15 cellular contexts compared by ENCODE assay signal in genomic region chr10:96672491-96673175, GRCh38. TPM values are rescaled to one million over a fixed set of nuclear protein-coding genes. Genes with fewer than 3 reads are reported as not detected.
A peak's percentile ranks its signal among the peaks of the same experiment; 100 is the strongest.
DNase-seq lines count a peak whose midpoint lies in the region; ATAC-seq and TF ChIP-seq lines count a peak whose summit lies in the region.
"Had no signal": no experiment of that assay in that cellular context is flagged by ENCODE, and none has a peak within 500 bp of the region (broad histone marks: within the 10 kb centered on the region; RNA-seq: fewer than 3 reads in every experiment).

No MANE protein-coding gene starts in this region.

- H3K27me3 ChIP-seq in uterus, result no peaks in the 10 kb centered on the region
- H3K27me3 ChIP-seq: tibial nerve had no signal

- ATAC-seq in activated T-cell treated with anti-CD3 and anti-CD28 coated beads, Interleukin-2, amount 50 U/mL, for 72 hours (replicated peaks in 1 of 2), result no peak
- ATAC-seq in natural killer cell treated with Interleukin-12 subunit alpha and Interleukin-12 subunit beta and Interleukin-15 and Interleukin-18, amount 100 ng/mL, for 72 hours, result no peak

- H3K4me1 Mint-ChIP-seq in activated T-cell treated with anti-CD3 and anti-CD28 coated beads, Interleukin-2, amount 50 U/mL, for 24 hours (ENCODE audit: low read depth), result peaks cover 27% of the 10 kb centered on the region
- H3K4me1 Mint-ChIP-seq in activated T-cell treated with anti-CD3 and anti-CD28 coated beads, Interleukin-2, amount 50 U/mL, for 72 hours (ENCODE audit: low read depth), result peaks cover 30% of the 10 kb centered on the region
- peaks cover 64% of the 10 kb centered on the region for H3K4me1 Mint-ChIP-seq in chondrocyte (ENCODE audit: low read depth)
- peaks cover 72 to 84% of the 10 kb centered on the region in 2 donors for H3K4me1 Mint-ChIP-seq in natural killer cell treated with Interleukin-12 subunit alpha and Interleukin-12 subunit beta and Interleukin-15 and Interleukin-18, amount 100 ng/mL, for 72 hours (ENCODE audit: low read depth in 2 of 2)

- H3K27ac ChIP-seq in uterus, result peak overlapping the region; percentile 57 to 79

- intact Hi-C loops in uterus (cut with DNase I; ENCODE audit: low total_unique reads), result no loop called here

- DNase-seq in activated T-cell treated with anti-CD3 and anti-CD28 coated beads, Interleukin-2, amount 50 U/mL, for 24 hours, result no peak
- no peak for DNase-seq in activated T-cell treated with anti-CD3 and anti-CD28 coated beads, Interleukin-2, amount 50 U/mL, for 72 hours
- DNase-seq in chondrocyte (ENCODE audit: low spot score) (no peak), uterus (no peak), NCI-H1417 treated with DMSO at 0.1 percent for 48 hours (lab: John Stamatoyannopoulos, UW) (no peak), HUDEP-2 (lab: John Stamatoyannopoulos, UW; ENCODE audit: unreplicated experiment in 76 of 76) (no peak)
- no peak for DNase-seq in natural killer cell treated with Interleukin-12 subunit alpha and Interleukin-12 subunit beta and Interleukin-15 and Interleukin-18, amount 100 ng/mL, for 72 hours (ENCODE audit: low spot score)
- DNase-seq in activated naive CD4-positive, alpha-beta T cell (lab: John Stamatoyannopoulos, UW), result no peak
- DNase-seq: activated naive CD4-positive, alpha-beta T cell treated with anti-CD3 and anti-CD28 coated beads, Interleukin-2, amount 50 U/mL, for 16 hours; foreskin fibroblast; GOT3; NCI-H1105 treated with DMSO at 0.1 percent for 48 hours; NCI-H446 had no signal

- H3K36me3 ChIP-seq in uterus, result no peaks in the 10 kb centered on the region
- H3K36me3 ChIP-seq: tibial nerve had no signal

- H3K4me1 ChIP-seq in uterus, result no peaks in the 10 kb centered on the region

- H3K36me3 Mint-ChIP-seq in activated T-cell treated with anti-CD3 and anti-CD28 coated beads, Interleukin-2, amount 50 U/mL, for 24 hours (ENCODE audit: low read depth), result no peaks in the 10 kb centered on the region
- H3K36me3 Mint-ChIP-seq in activated T-cell treated with anti-CD3 and anti-CD28 coated beads, Interleukin-2, amount 50 U/mL, for 72 hours (ENCODE audit: insufficient read depth in 2 of 2), result no peaks in the 10 kb centered on the region
- H3K36me3 Mint-ChIP-seq in chondrocyte (ENCODE audit: low read depth), result peaks cover 2% of the 10 kb centered on the region
- H3K36me3 Mint-ChIP-seq in natural killer cell treated with Interleukin-12 subunit alpha and Interleukin-12 subunit beta and Interleukin-15 and Interleukin-18, amount 100 ng/mL, for 72 hours, result peaks cover 7% of the 10 kb centered on the region

- no peak for TF ChIP-seq POLR2A in uterus (IDR thresholded peaks at IDR 0.05)

- peak overlapping the region; percentile 47 for H3K27ac Mint-ChIP-seq in activated T-cell treated with anti-CD3 and anti-CD28 coated beads, Interleukin-2, amount 50 U/mL, for 24 hours
- no peak overlapping the region for H3K27ac Mint-ChIP-seq in activated T-cell treated with anti-CD3 and anti-CD28 coated beads, Interleukin-2, amount 50 U/mL, for 72 hours
- H3K27ac Mint-ChIP-seq in chondrocyte (ENCODE audit: unreplicated experiment), result peak overlapping the region; percentile 69
- H3K27ac Mint-ChIP-seq in natural killer cell treated with Interleukin-12 subunit alpha and Interleukin-12 subunit beta and Interleukin-15 and Interleukin-18, amount 100 ng/mL, for 72 hours, result peak overlapping the region; percentile 85 to 98

- no peaks in the 10 kb centered on the region for H3K9me3 ChIP-seq in uterus
- H3K9me3 ChIP-seq: mucosa of descending colon, tibial nerve had no signal

- no peak overlapping the region for H3K4me3 Mint-ChIP-seq in activated T-cell treated with anti-CD3 and anti-CD28 coated beads, Interleukin-2, amount 50 U/mL, for 24 hours
- no peak overlapping the region for H3K4me3 Mint-ChIP-seq in activated T-cell treated with anti-CD3 and anti-CD28 coated beads, Interleukin-2, amount 50 U/mL, for 72 hours
- H3K4me3 Mint-ChIP-seq in chondrocyte (ENCODE audit: unreplicated experiment), result no peak overlapping the region
- H3K4me3 Mint-ChIP-seq in natural killer cell treated with Interleukin-12 subunit alpha and Interleukin-12 subunit beta and Interleukin-15 and Interleukin-18, amount 100 ng/mL, for 72 hours, result peak overlapping the region; percentile 70

- H3K4me3 ChIP-seq in uterus, result no peak overlapping the region
- H3K4me3 ChIP-seq: mucosa of descending colon had no signal

- no peaks in the 10 kb centered on the region for H3K27me3 Mint-ChIP-seq in activated T-cell treated with anti-CD3 and anti-CD28 coated beads, Interleukin-2, amount 50 U/mL, for 24 hours
- no peaks in the 10 kb centered on the region for H3K27me3 Mint-ChIP-seq in activated T-cell treated with anti-CD3 and anti-CD28 coated beads, Interleukin-2, amount 50 U/mL, for 72 hours (ENCODE audit: low read depth)
- no peaks in the 10 kb centered on the region for H3K27me3 Mint-ChIP-seq in chondrocyte (ENCODE audit: low read depth)
- H3K27me3 Mint-ChIP-seq in natural killer cell treated with Interleukin-12 subunit alpha and Interleukin-12 subunit beta and Interleukin-15 and Interleukin-18, amount 100 ng/mL, for 72 hours, result no peaks in the 10 kb centered on the region

- no peaks in the 10 kb centered on the region for H3K9me3 Mint-ChIP-seq in activated T-cell treated with anti-CD3 and anti-CD28 coated beads, Interleukin-2, amount 50 U/mL, for 24 hours
- no peaks in the 10 kb centered on the region for H3K9me3 Mint-ChIP-seq in activated T-cell treated with anti-CD3 and anti-CD28 coated beads, Interleukin-2, amount 50 U/mL, for 72 hours
- H3K9me3 Mint-ChIP-seq in chondrocyte (ENCODE audit: low read depth), result no peaks in the 10 kb centered on the region
- H3K9me3 Mint-ChIP-seq in natural killer cell treated with Interleukin-12 subunit alpha and Interleukin-12 subunit beta and Interleukin-15 and Interleukin-18, amount 100 ng/mL, for 72 hours, result no peaks in the 10 kb centered on the region

- TF ChIP-seq CTCF in chondrocyte (IDR thresholded peaks at IDR 0.05) (no peak), uterus (IDR thresholded peaks at IDR 0.05) (no peak)

RNA-seq across cellular contexts. Expression of gene PIK3AP1, which starts 47.7 kb away (rescaled TPM):
- 10 to 100 TPM in 1 of 2 donors, 1 to 10 TPM in 1; 5.1 to 20.6 TPM for total RNA-seq in activated T-cell treated with anti-CD3 and anti-CD28 coated beads, Interleukin-2, amount 50 U/mL, for 72 hours
- total RNA-seq in chondrocyte (9.7 to 12.4 TPM (median 9.9 TPM) in 3 replicates), uterus (10 to 100 TPM in 1 of 4 donors, 1 to 10 TPM in 3; 1.7 to 10.6 (median 8.4) TPM)
- total RNA-seq in natural killer cell treated with Interleukin-12 subunit alpha and Interleukin-12 subunit beta and Interleukin-15 and Interleukin-18, amount 100 ng/mL, for 72 hours, result 100 to 1,000 TPM; 147 to 383 TPM

Comparison
In these comparisons a context has a peak if more than half of its experiments do, and no peak if none do; other contexts are left out.
1. RNA of gene PIK3AP1, which starts 47.7 kb away (total RNA-seq): 147 to 383 TPM in natural killer cell treated with Interleukin-12 subunit alpha and Interleukin-12 subunit beta and Interleukin-15 and Interleukin-18, amount 100 ng/mL, for 72 hours; 5.1 to 20.6 TPM in activated T-cell treated with anti-CD3 and anti-CD28 coated beads, Interleukin-2, amount 50 U/mL, for 72 hours, 1.7 to 10.6 TPM in uterus and 9.7 to 12.4 TPM in chondrocyte; every median in the first group is over 4 times any median in the second.